In the genomic region with DNA sequence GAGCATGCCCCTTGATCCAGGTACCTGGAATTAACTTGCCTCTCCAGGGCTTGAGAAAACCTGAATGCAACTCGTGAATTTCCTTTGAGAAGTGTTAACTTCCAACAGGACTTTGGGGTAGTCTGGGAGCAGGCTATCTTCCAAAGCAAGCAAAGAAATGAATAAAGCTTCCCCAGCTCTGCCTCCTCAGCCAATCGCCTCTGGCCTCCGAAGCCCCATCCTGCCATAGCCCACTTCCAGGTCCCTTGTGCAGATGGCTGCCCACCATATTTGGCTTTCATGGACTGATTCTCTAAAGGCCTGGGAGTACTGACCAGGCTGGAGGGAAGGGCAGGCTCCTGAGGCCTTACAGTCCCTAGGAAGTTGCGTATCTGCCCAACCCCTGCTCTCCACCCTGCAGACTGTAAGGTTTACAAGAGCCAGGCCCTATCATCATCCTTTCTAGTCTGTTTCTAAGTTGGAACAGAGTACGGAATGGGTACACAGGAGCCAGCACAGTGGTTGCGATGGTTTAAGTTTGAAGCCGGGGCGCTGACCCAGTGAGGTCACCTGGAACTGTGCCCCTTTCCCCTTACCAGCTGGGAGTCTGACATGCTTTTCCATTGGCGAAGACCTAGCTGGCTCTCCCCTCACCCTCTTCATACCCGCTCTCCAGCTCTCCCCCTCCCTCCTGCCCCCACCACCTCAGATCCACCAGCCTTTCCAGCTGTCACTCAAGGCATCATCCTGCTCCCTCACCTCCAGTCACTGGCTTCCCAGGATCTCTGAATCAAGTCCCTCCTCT, we compare ENCODE assay signal across 2 cellular contexts.
TF ChIP-seq lines count a peak whose summit lies in the region.

No MANE protein-coding gene starts in this region.

TF ChIP-seq in SK-N-SH, 30 proteins besides CTCF, POLR2A, EP300 and RAD21:
- TF ChIP-seq, protein P1, sequence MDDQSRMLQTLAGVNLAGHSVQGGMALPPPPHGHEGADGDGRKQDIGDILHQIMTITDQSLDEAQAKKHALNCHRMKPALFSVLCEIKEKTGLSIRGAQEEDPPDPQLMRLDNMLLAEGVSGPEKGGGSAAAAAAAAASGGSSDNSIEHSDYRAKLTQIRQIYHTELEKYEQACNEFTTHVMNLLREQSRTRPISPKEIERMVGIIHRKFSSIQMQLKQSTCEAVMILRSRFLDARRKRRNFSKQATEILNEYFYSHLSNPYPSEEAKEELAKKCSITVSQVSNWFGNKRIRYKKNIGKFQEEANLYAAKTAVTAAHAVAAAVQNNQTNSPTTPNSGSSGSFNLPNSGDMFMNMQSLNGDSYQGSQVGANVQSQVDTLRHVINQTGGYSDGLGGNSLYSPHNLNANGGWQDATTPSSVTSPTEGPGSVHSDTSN (IDR thresholded peaks at IDR 0.05) = peak; percentile 22; the same call in 1 of the 2 replicates
- TF ChIP-seq MXI1 (IDR thresholded peaks at IDR 0.05; ENCODE audit: low read depth, low read length) = no peak

TF ChIP-seq in SK-N-SH treated with all-trans-retinoic acid at 6 μM for 48 hours, 23 proteins besides CTCF, POLR2A, EP300 and RAD21:
- TF ChIP-seq ZC3H10 (CRISPR knock-in tag; IDR thresholded peaks at IDR 0.05) (no peak), RARB (CRISPR knock-in tag; IDR thresholded peaks at IDR 0.05) (no peak), ARNTL (CRISPR knock-in tag; IDR thresholded peaks at IDR 0.05; ENCODE audit: borderline replicate concordance, low read depth) (no peak), BACH2 (CRISPR knock-in tag; IDR thresholded peaks at IDR 0.05; ENCODE audit: borderline replicate concordance) (no peak), ZNF8 (CRISPR knock-in tag; IDR thresholded peaks at IDR 0.05) (no peak), GLIS3 (CRISPR knock-in tag; IDR thresholded peaks at IDR 0.05) (no peak), ZNF70 (CRISPR knock-in tag; IDR thresholded peaks at IDR 0.05) (no peak), CSDC2 (CRISPR knock-in tag; IDR thresholded peaks at IDR 0.05) (no peak)
- TF ChIP-seq, protein P2, sequence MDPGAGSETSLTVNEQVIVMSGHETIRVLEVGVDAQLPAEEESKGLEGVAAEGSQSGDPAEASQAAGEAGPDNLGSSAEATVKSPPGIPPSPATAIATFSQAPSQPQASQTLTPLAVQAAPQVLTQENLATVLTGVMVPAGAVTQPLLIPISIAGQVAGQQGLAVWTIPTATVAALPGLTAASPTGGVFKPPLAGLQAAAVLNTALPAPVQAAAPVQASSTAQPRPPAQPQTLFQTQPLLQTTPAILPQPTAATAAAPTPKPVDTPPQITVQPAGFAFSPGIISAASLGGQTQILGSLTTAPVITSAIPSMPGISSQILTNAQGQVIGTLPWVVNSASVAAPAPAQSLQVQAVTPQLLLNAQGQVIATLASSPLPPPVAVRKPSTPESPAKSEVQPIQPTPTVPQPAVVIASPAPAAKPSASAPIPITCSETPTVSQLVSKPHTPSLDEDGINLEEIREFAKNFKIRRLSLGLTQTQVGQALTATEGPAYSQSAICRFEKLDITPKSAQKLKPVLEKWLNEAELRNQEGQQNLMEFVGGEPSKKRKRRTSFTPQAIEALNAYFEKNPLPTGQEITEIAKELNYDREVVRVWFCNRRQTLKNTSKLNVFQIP (CRISPR knock-in tag; IDR thresholded peaks at IDR 0.05; ENCODE audit: borderline replicate concordance, low read depth) = no peak
- TF ChIP-seq, protein P3, sequence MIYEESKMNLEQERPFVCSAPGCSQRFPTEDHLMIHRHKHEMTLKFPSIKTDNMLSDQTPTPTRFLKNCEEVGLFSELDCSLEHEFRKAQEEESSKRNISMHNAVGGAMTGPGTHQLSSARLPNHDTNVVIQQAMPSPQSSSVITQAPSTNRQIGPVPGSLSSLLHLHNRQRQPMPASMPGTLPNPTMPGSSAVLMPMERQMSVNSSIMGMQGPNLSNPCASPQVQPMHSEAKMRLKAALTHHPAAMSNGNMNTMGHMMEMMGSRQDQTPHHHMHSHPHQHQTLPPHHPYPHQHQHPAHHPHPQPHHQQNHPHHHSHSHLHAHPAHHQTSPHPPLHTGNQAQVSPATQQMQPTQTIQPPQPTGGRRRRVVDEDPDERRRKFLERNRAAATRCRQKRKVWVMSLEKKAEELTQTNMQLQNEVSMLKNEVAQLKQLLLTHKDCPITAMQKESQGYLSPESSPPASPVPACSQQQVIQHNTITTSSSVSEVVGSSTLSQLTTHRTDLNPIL (CRISPR knock-in tag; IDR thresholded peaks at IDR 0.05; ENCODE audit: low read depth) = no peak
